In genomic region chr2:109609352-109610024, GRCh38 we compare ENCODE assay signal across 10 cellular contexts. TPM values are rescaled to one million over a fixed set of nuclear protein-coding genes. Genes with fewer than 3 reads are reported as not detected.
DNase-seq lines count a peak whose midpoint lies in the region; ATAC-seq and TF ChIP-seq lines count a peak whose summit lies in the region.
"Had no signal": no experiment of that assay in that cellular context is flagged by ENCODE, and none has a peak within 500 bp of the region (broad histone marks: within the 10 kb centered on the region; RNA-seq: fewer than 3 reads in every experiment).

No MANE protein-coding gene starts in this region.

- CTCF ChIA-PET in activated CD8-positive, alpha-beta T cell treated with anti-CD3 and anti-CD28 coated beads for 36 hours (lab: Charles Lee) = interaction anchor here (1.9 kb wide), 1 partner anchor 64 kb away, joined by 6 read pairs; no protein-coding TSS in a partner anchor

- H3K36me3 Mint-ChIP-seq in activated T-cell treated with anti-CD3 and anti-CD28 coated beads, Interleukin-2, amount 50 U/mL, for 4 hours (ENCODE audit: insufficient read depth) = no peaks in the 10 kb centered on the region
- peaks cover 2% of the 10 kb centered on the region for H3K36me3 Mint-ChIP-seq in activated CD8-positive, alpha-beta T cell treated with anti-CD3 and anti-CD28 coated beads for 36 hours (ENCODE audit: low read depth)

- no peaks in the 10 kb centered on the region for H3K36me3 ChIP-seq in thoracic aorta
- H3K36me3 ChIP-seq: cardiac muscle cell had no signal

- H3K9me3 ChIP-seq in thoracic aorta = no peaks in the 10 kb centered on the region

- H3K27ac Mint-ChIP-seq in activated CD8-positive, alpha-beta T cell treated with anti-CD3 and anti-CD28 coated beads for 36 hours = no peak overlapping the region

- peaks cover 46% of the 10 kb centered on the region for H3K27me3 Mint-ChIP-seq in activated T-cell treated with anti-CD3 and anti-CD28 coated beads, Interleukin-2, amount 50 U/mL, for 4 hours (ENCODE audit: low read depth)
- peaks cover 53% of the 10 kb centered on the region for H3K27me3 Mint-ChIP-seq in activated CD8-positive, alpha-beta T cell treated with anti-CD3 and anti-CD28 coated beads for 36 hours

- H3K4me1 ChIP-seq in foreskin keratinocyte = peaks cover 47% of the 10 kb centered on the region
- peaks cover 24 to 70% of the 10 kb centered on the region in 2 donors for H3K4me1 ChIP-seq in thoracic aorta (ENCODE audit: control insufficient read depth in 1 of 2, low read depth in 2 of 2)

- peak overlapping the region; percentile 17 for H3K4me3 Mint-ChIP-seq in activated T-cell treated with anti-CD3 and anti-CD28 coated beads, Interleukin-2, amount 50 U/mL, for 4 hours
- H3K4me3 Mint-ChIP-seq in activated CD8-positive, alpha-beta T cell treated with anti-CD3 and anti-CD28 coated beads for 36 hours = no peak overlapping the region

- DNase-seq in activated T-cell treated with anti-CD3 and anti-CD28 coated beads, Interleukin-2, amount 50 U/mL, for 4 hours = no peak
- no peak for DNase-seq in activated T-cell treated with anti-CD3 and anti-CD28 coated beads, Interleukin-2, amount 50 U/mL, for 1 hour
- peak; percentile 36 to 84 for DNase-seq in SW 1271 (lab: John Stamatoyannopoulos, UW)
- peak; percentile 41 to 65 for DNase-seq in foreskin keratinocyte
- no peak for DNase-seq in thoracic aorta (ENCODE audit: low spot score)
- DNase-seq in activated CD8-positive, alpha-beta T cell treated with anti-CD3 and anti-CD28 coated beads for 36 hours = no peak
- no peak for DNase-seq in T1000 (lab: John Stamatoyannopoulos, UW)
- DNase-seq: NCI-H2107 had no signal

- H3K4me1 Mint-ChIP-seq in activated T-cell treated with anti-CD3 and anti-CD28 coated beads, Interleukin-2, amount 50 U/mL, for 4 hours (ENCODE audit: low read depth) = peaks cover 12% of the 10 kb centered on the region
- H3K4me1 Mint-ChIP-seq in activated CD8-positive, alpha-beta T cell treated with anti-CD3 and anti-CD28 coated beads for 36 hours (ENCODE audit: low read depth) = peaks cover 14% of the 10 kb centered on the region

- peak overlapping the region; percentile 53 for H3K4me3 ChIP-seq in thoracic aorta
- H3K4me3 ChIP-seq: cardiac muscle cell had no signal

- H3K27ac ChIP-seq in foreskin keratinocyte (peak overlapping the region; percentile 81), thoracic aorta (peak overlapping the region; percentile 69 to 91)
- H3K27ac ChIP-seq: cardiac muscle cell had no signal

- ATAC-seq in activated T-cell treated with anti-CD3 and anti-CD28 coated beads, Interleukin-2, amount 50 U/mL, for 4 hours = no peak
- ATAC-seq in foreskin keratinocyte (no peak), thoracic aorta (ENCODE audit: insufficient number of reproducible peaks, low FRiP score, low read depth) (no peak), GM18511 (IDR thresholded peaks at IDR 0.05; ENCODE audit: unreplicated experiment) (no peak)
- no peak for ATAC-seq in activated CD8-positive, alpha-beta T cell treated with anti-CD3 and anti-CD28 coated beads for 36 hours

- no peaks in the 10 kb centered on the region for H3K9me3 Mint-ChIP-seq in activated T-cell treated with anti-CD3 and anti-CD28 coated beads, Interleukin-2, amount 50 U/mL, for 4 hours
- H3K9me3 Mint-ChIP-seq in activated CD8-positive, alpha-beta T cell treated with anti-CD3 and anti-CD28 coated beads for 36 hours = peaks cover 6% of the 10 kb centered on the region

- intact Hi-C loops in activated CD8-positive, alpha-beta T cell treated with anti-CD3 and anti-CD28 coated beads for 36 hours (cut with micrococcal nuclease) = no loop called here

- POLR2A ChIA-PET in activated CD8-positive, alpha-beta T cell treated with anti-CD3 and anti-CD28 coated beads for 36 hours (lab: Charles Lee) = no interaction called here

- H3K27me3 ChIP-seq in foreskin keratinocyte = no peaks in the 10 kb centered on the region
- H3K27me3 ChIP-seq in thoracic aorta (replicated peaks; ENCODE audit: insufficient read depth) = no peaks in the 10 kb centered on the region
- H3K27me3 ChIP-seq: cardiac muscle cell had no signal

- TF ChIP-seq CTCF in foreskin keratinocyte (conservative IDR thresholded peaks at IDR 0.05) = no peak
- no peak for TF ChIP-seq CTCF in thoracic aorta (IDR thresholded peaks at IDR 0.05)
- TF ChIP-seq CTCF in activated CD8-positive, alpha-beta T cell treated with anti-CD3 and anti-CD28 coated beads for 36 hours (IDR thresholded peaks at IDR 0.05) = no peak

RNA-seq across cellular contexts. Expression of gene SEPTIN10, which starts 4.3 kb away (rescaled TPM):
- 1 to 10 TPM in 2 of 3 donors, under 1 TPM in 1; 0.66 to 1.3 (median 1.1) TPM for total RNA-seq in activated T-cell treated with anti-CD3 and anti-CD28 coated beads, Interleukin-2, amount 50 U/mL, for 4 hours
- 93.4 and 100 TPM in 2 replicates for total RNA-seq in foreskin keratinocyte
- 31.6 and 37.3 TPM in 2 replicates for polyA plus RNA-seq in foreskin keratinocyte
- 100 to 1,000 TPM in 1 of 2 donors, 10 to 100 TPM in 1; 80.0 to 106 TPM for total RNA-seq in thoracic aorta
- under 1 TPM; 0.49 to 0.86 TPM for total RNA-seq in activated CD8-positive, alpha-beta T cell treated with anti-CD3 and anti-CD28 coated beads for 36 hours

RNA-seq across cellular contexts. Expression of gene SOWAHC, which starts 4.7 kb away (rescaled TPM):
- under 1 TPM; 0.38 to 0.53 (median 0.46) TPM for total RNA-seq in activated T-cell treated with anti-CD3 and anti-CD28 coated beads, Interleukin-2, amount 50 U/mL, for 4 hours
- total RNA-seq in foreskin keratinocyte (30.8 and 31.2 TPM in 2 replicates), thoracic aorta (10 to 100 TPM; 19.4 to 29.4 TPM)
- polyA plus RNA-seq in foreskin keratinocyte = 10.1 and 11.5 TPM in 2 replicates
- total RNA-seq in activated CD8-positive, alpha-beta T cell treated with anti-CD3 and anti-CD28 coated beads for 36 hours = under 1 TPM; 0.29 TPM

Comparison
In these comparisons a context has a peak if more than half of its experiments do, and no peak if none do; other contexts are left out.
1. DNase-seq: peak in SW 1271 (2 of 2) and foreskin keratinocyte (2 of 2); none in activated T-cell treated with anti-CD3 and anti-CD28 coated beads, Interleukin-2, amount 50 U/mL, for 4 hours (single experiment), activated T-cell treated with anti-CD3 and anti-CD28 coated beads, Interleukin-2, amount 50 U/mL, for 1 hour (single experiment), thoracic aorta (single experiment), activated CD8-positive, alpha-beta T cell treated with anti-CD3 and anti-CD28 coated beads for 36 hours (single experiment) and T1000 (single experiment).
2. RNA of gene SEPTIN10, which starts 4.3 kb away (total RNA-seq): 80.0 to 106 TPM in thoracic aorta and 93.4 to 100 TPM in foreskin keratinocyte; 0.66 to 1.3 TPM in activated T-cell treated with anti-CD3 and anti-CD28 coated beads, Interleukin-2, amount 50 U/mL, for 4 hours and 0.49 to 0.86 TPM in activated CD8-positive, alpha-beta T cell treated with anti-CD3 and anti-CD28 coated beads for 36 hours; every median in the first group is over 10 times any median in the second.
3. RNA of gene SOWAHC, which starts 4.7 kb away (total RNA-seq): 30.8 to 31.2 TPM in foreskin keratinocyte and 19.4 to 29.4 TPM in thoracic aorta; 0.38 to 0.53 TPM in activated T-cell treated with anti-CD3 and anti-CD28 coated beads, Interleukin-2, amount 50 U/mL, for 4 hours and 0.29 TPM in activated CD8-positive, alpha-beta T cell treated with anti-CD3 and anti-CD28 coated beads for 36 hours; every median in the first group is over 10 times any median in the second.